ENCODE assay signal across 24 cellular contexts in the genomic region with DNA sequence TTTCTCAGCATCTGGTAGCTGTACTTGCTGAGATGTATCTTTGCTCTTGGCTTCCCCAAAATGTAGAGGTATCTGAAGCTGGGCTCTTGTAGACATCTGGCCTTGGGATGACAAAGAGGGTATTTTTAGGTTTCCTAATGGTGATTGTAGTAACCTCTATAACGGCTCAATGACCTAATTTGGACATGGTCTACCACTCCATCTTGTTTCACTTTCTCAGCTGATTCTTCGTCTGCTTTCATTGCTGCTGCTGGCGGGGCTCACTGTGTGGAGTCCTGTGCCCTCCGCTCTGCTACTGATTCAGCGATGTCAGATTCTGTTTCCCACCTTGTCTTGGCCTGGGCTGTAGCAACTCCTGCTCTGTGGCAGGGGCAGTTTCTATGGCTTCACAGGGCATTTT. TPM values are rescaled to one million over a fixed set of nuclear protein-coding genes. Genes with fewer than 3 reads are reported as not detected.
"Had no signal": no experiment of that assay in that cellular context is flagged by ENCODE, and none has a peak within 500 bp of the region (broad histone marks: within the 10 kb centered on the region; RNA-seq: fewer than 3 reads in every experiment).

No MANE protein-coding gene starts in this region.

- H3K27ac ChIP-seq: heart right ventricle, spleen, thoracic aorta, WERI-Rb-1 had no signal

- DNase-seq: activated CD4-positive, alpha-beta T cell treated with anti-CD3 and anti-CD28 coated beads, Interleukin-2, amount 10 ng/mL, durations not matched to agents 7 days and 5 days; activated CD4-positive, CD25-positive, alpha-beta regulatory T cell treated with anti-CD3 and anti-CD28 coated beads, Interleukin-2, amount 50 U/mL, for 72 hours; activated CD8-positive, alpha-beta memory T cell treated with anti-CD3 and anti-CD28 coated beads, Interleukin-2, amount 10 ng/mL, durations not matched to agents 7 days and 5 days; activated CD8-positive, alpha-beta T cell treated with anti-CD3 and anti-CD28 coated beads for 36 hours; activated gamma-delta T cell; aorta; effector CD4-positive, alpha-beta T cell; foreskin fibroblast; heart right ventricle; left cardiac atrium; midbrain; natural killer cell; retina; spleen; stimulated activated CD4-positive, alpha-beta T cell treated with anti-CD3 and anti-CD28 coated beads, Interleukin-4, amount 100 ng/mL, for 1 hour; stimulated activated naive CD4-positive, alpha-beta T cell treated with Interleukin-2 at 50 U/mL for 16 hours; WERI-Rb-1 had no signal

- H3K4me1 ChIP-seq: heart right ventricle, spleen had no signal

- H3K4me3 ChIP-seq: heart right ventricle, spleen, thoracic aorta had no signal

- ATAC-seq: activated CD8-positive, alpha-beta memory T cell treated with anti-CD3 and anti-CD28 coated beads, Interleukin-2, amount 10 ng/mL, durations not matched to agents 7 days and 5 days; activated CD8-positive, alpha-beta T cell treated with anti-CD3 and anti-CD28 coated beads for 36 hours; heart right ventricle; left cardiac atrium; natural killer cell had no signal

- H3K9me3 ChIP-seq: thoracic aorta had no signal

- H3K36me3 ChIP-seq: heart right ventricle, spleen, thoracic aorta, WERI-Rb-1 had no signal

- H3K27me3 ChIP-seq: heart right ventricle, spleen had no signal

RNA-seq across cellular contexts. Expression of a gene that starts 12.7 kb away (rescaled TPM):
- total RNA-seq: activated CD4-positive, alpha-beta T cell treated with anti-CD3 and anti-CD28 coated beads, Interleukin-2, amount 10 ng/mL, durations not matched to agents 7 days and 5 days; activated CD8-positive, alpha-beta memory T cell treated with anti-CD3 and anti-CD28 coated beads, Interleukin-2, amount 10 ng/mL, durations not matched to agents 7 days and 5 days; activated CD8-positive, alpha-beta T cell treated with anti-CD3 and anti-CD28 coated beads for 36 hours; activated T-helper 1 cell treated with anti-CD3 and anti-CD28 coated beads, Interleukin-12 subunit alpha, Interleukin-12 subunit beta, Interleukin-2, Interleukin-4 antibody, amounts not matched to agents 30 ng/mL and 10 ng/mL and 1 ng/mL, durations not matched to agents 14 hours and 24 hours and 36 hours; aorta; chondrocyte; epithelial cell of proximal tubule; fibroblast of lung; natural killer cell; osteocyte; progenitor cell of endocrine pancreas; spleen; thoracic aorta had no signal
